2 cellular contexts compared by ENCODE assay signal in the genomic region with DNA sequence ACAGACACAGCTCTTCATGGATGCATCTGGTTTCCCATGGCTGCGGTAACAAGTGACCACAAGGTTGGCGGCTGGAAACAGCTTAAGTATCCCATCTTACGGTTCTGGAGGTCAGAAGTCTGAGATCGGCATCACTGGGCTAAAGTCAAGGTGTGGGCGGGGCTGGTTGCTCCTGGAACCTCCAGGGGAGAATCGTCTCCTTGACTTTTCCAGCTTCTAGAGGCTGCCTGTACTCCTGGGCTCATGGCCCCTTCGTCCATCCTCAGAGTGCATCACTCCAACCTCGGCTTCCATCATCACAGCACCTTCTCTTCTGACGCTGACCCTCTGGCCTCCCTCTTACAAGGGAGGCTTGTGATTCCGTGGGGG.
TF ChIP-seq lines count a peak whose summit lies in the region.

No MANE protein-coding gene starts in this region.

TF ChIP-seq in HEK293, 187 proteins besides CTCF, POLR2A, EP300 and RAD21 (continued from another document):
- TF ChIP-seq ZNF24 (tag by site-specific recombination; IDR thresholded peaks at IDR 0.05) = no peak
- no peak for TF ChIP-seq YY1 (tag by site-specific recombination; IDR thresholded peaks at IDR 0.05)
- no peak for TF ChIP-seq KLF8 (tag by site-specific recombination; IDR thresholded peaks at IDR 0.05)
- no peak for TF ChIP-seq SCRT2 (tag by site-specific recombination; IDR thresholded peaks at IDR 0.05)
- TF ChIP-seq, protein P1, sequence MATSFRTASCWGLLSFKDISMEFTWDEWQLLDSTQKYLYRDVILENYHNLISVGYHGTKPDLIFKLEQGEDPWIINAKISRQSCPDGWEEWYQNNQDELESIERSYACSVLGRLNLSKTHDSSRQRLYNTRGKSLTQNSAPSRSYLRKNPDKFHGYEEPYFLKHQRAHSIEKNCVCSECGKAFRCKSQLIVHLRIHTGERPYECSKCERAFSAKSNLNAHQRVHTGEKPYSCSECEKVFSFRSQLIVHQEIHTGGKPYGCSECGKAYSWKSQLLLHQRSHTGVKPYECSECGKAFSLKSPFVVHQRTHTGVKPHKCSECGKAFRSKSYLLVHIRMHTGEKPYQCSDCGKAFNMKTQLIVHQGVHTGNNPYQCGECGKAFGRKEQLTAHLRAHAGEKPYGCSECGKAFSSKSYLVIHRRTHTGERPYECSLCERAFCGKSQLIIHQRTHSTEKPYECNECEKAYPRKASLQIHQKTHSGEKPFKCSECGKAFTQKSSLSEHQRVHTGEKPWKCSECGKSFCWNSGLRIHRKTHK (tag by site-specific recombination; IDR thresholded peaks at IDR 0.05) = no peak
- TF ChIP-seq, protein P2, sequence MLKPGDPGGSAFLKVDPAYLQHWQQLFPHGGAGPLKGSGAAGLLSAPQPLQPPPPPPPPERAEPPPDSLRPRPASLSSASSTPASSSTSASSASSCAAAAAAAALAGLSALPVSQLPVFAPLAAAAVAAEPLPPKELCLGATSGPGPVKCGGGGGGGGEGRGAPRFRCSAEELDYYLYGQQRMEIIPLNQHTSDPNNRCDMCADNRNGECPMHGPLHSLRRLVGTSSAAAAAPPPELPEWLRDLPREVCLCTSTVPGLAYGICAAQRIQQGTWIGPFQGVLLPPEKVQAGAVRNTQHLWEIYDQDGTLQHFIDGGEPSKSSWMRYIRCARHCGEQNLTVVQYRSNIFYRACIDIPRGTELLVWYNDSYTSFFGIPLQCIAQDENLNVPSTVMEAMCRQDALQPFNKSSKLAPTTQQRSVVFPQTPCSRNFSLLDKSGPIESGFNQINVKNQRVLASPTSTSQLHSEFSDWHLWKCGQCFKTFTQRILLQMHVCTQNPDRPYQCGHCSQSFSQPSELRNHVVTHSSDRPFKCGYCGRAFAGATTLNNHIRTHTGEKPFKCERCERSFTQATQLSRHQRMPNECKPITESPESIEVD (tag by site-specific recombination; IDR thresholded peaks at IDR 0.05) = no peak
- TF ChIP-seq ZNF701 (tag by site-specific recombination; IDR thresholded peaks at IDR 0.05) = no peak

TF ChIP-seq in K562, 482 proteins besides CTCF, POLR2A, EP300 and RAD21 (continued from another document):
- TF ChIP-seq, protein P3, sequence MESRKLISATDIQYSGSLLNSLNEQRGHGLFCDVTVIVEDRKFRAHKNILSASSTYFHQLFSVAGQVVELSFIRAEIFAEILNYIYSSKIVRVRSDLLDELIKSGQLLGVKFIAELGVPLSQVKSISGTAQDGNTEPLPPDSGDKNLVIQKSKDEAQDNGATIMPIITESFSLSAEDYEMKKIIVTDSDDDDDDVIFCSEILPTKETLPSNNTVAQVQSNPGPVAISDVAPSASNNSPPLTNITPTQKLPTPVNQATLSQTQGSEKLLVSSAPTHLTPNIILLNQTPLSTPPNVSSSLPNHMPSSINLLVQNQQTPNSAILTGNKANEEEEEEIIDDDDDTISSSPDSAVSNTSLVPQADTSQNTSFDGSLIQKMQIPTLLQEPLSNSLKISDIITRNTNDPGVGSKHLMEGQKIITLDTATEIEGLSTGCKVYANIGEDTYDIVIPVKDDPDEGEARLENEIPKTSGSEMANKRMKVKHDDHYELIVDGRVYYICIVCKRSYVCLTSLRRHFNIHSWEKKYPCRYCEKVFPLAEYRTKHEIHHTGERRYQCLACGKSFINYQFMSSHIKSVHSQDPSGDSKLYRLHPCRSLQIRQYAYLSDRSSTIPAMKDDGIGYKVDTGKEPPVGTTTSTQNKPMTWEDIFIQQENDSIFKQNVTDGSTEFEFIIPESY (CRISPR knock-in tag; IDR thresholded peaks at IDR 0.05) = peak; percentile 24; the same call in 1 of the 2 replicates
- 0 out of 2 replicates have a peak, but pooled peaks have one; percentile 10 for TF ChIP-seq KLF13 (tag; IDR thresholded peaks at IDR 0.05; ENCODE audit: borderline replicate concordance, low read depth)
- 0 out of 2 replicates have a peak, but pooled peaks have one; percentile 3 for TF ChIP-seq MYNN (IDR thresholded peaks at IDR 0.05)
- no peak for TF ChIP-seq MYNN (CRISPR knock-in tag; IDR thresholded peaks at IDR 0.05)
- TF ChIP-seq, protein P4, sequence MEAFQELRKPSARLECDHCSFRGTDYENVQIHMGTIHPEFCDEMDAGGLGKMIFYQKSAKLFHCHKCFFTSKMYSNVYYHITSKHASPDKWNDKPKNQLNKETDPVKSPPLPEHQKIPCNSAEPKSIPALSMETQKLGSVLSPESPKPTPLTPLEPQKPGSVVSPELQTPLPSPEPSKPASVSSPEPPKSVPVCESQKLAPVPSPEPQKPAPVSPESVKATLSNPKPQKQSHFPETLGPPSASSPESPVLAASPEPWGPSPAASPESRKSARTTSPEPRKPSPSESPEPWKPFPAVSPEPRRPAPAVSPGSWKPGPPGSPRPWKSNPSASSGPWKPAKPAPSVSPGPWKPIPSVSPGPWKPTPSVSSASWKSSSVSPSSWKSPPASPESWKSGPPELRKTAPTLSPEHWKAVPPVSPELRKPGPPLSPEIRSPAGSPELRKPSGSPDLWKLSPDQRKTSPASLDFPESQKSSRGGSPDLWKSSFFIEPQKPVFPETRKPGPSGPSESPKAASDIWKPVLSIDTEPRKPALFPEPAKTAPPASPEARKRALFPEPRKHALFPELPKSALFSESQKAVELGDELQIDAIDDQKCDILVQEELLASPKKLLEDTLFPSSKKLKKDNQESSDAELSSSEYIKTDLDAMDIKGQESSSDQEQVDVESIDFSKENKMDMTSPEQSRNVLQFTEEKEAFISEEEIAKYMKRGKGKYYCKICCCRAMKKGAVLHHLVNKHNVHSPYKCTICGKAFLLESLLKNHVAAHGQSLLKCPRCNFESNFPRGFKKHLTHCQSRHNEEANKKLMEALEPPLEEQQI (IDR thresholded peaks at IDR 0.05) = no peak
- TF ChIP-seq JUNB (CRISPR knock-in tag; conservative IDR thresholded peaks at IDR 0.05) = no peak
TF ChIP-seq in K562: peak in this region for 4.
